13 cellular contexts compared by ENCODE assay signal in genomic region chr6:85129881-85130280, GRCh38.
"Had no signal": no experiment of that assay in that cellular context is flagged by ENCODE, and none has a peak within 500 bp of the region (broad histone marks: within the 10 kb centered on the region; RNA-seq: fewer than 3 reads in every experiment).

No MANE protein-coding gene starts in this region.

- H3K9me3 ChIP-seq: testis, upper lobe of right lung had no signal

- H3K4me3 ChIP-seq: cardiac muscle cell, testis, upper lobe of right lung had no signal

- DNase-seq: activated CD4-positive, alpha-beta T cell treated with anti-CD3 and anti-CD28 coated beads, Interleukin-2, amount 50 U/mL, for 4 hours; activated effector memory CD4-positive, alpha-beta T cell treated with Interleukin-2 at 50 U/mL for 16 hours; activated T-cell treated with anti-CD3 and anti-CD28 coated beads, Interleukin-2, amount 50 U/mL, for 24 hours; anterior cingulate cortex; hippocampal formation; stimulated activated CD4-positive, alpha-beta T cell treated with anti-CD3 and anti-CD28 coated beads, Interleukin-15, amount 100 ng/mL, for 24 hours; stimulated activated CD4-positive, alpha-beta T cell treated with anti-CD3 and anti-CD28 coated beads, Interleukin-4, amount 100 ng/mL, for 24 hours; stimulated activated naive CD8-positive, alpha-beta T cell treated with anti-CD3 and anti-CD28 coated beads, Interleukin-15, amount 100 ng/mL, for 72 hours; T-helper 17 cell; testis; upper lobe of right lung had no signal

- H3K36me3 Mint-ChIP-seq: activated naive CD4-positive, alpha-beta T cell treated with anti-CD3 and anti-CD28 coated beads, Interleukin-2, amount 50 U/mL, for 72 hours had no signal

- H3K4me1 Mint-ChIP-seq: stimulated activated naive CD8-positive, alpha-beta T cell treated with anti-CD3 and anti-CD28 coated beads, Interleukin-15, amount 100 ng/mL, for 72 hours; T-helper 17 cell had no signal

- H3K27me3 ChIP-seq: testis, upper lobe of right lung had no signal

- H3K4me3 Mint-ChIP-seq: activated T-cell treated with anti-CD3 and anti-CD28 coated beads, Interleukin-2, amount 50 U/mL, for 24 hours; stimulated activated naive CD8-positive, alpha-beta T cell treated with anti-CD3 and anti-CD28 coated beads, Interleukin-15, amount 100 ng/mL, for 72 hours; T-helper 17 cell had no signal

- H3K36me3 ChIP-seq: cardiac muscle cell, upper lobe of right lung had no signal

- H3K27me3 Mint-ChIP-seq: activated T-cell treated with anti-CD3 and anti-CD28 coated beads, Interleukin-2, amount 50 U/mL, for 24 hours; stimulated activated naive CD8-positive, alpha-beta T cell treated with anti-CD3 and anti-CD28 coated beads, Interleukin-15, amount 100 ng/mL, for 72 hours; T-helper 17 cell had no signal

- H3K4me1 ChIP-seq: testis, upper lobe of right lung had no signal

- H3K27ac Mint-ChIP-seq: activated naive CD4-positive, alpha-beta T cell treated with anti-CD3 and anti-CD28 coated beads, Interleukin-2, amount 50 U/mL, for 72 hours; activated T-cell treated with anti-CD3 and anti-CD28 coated beads, Interleukin-2, amount 50 U/mL, for 24 hours; stimulated activated naive CD8-positive, alpha-beta T cell treated with anti-CD3 and anti-CD28 coated beads, Interleukin-15, amount 100 ng/mL, for 72 hours; T-helper 17 cell had no signal

- ATAC-seq: activated naive CD4-positive, alpha-beta T cell treated with anti-CD3 and anti-CD28 coated beads, Interleukin-2, amount 50 U/mL, for 72 hours; stimulated activated naive CD8-positive, alpha-beta T cell treated with anti-CD3 and anti-CD28 coated beads, Interleukin-15, amount 100 ng/mL, for 72 hours; T-helper 17 cell; upper lobe of right lung had no signal

- H3K9me3 Mint-ChIP-seq: activated T-cell treated with anti-CD3 and anti-CD28 coated beads, Interleukin-2, amount 50 U/mL, for 24 hours; stimulated activated naive CD8-positive, alpha-beta T cell treated with anti-CD3 and anti-CD28 coated beads, Interleukin-15, amount 100 ng/mL, for 72 hours had no signal

- H3K27ac ChIP-seq: cardiac muscle cell, testis, upper lobe of right lung had no signal
